ENCODE assay signal across 17 cellular contexts in the genomic region with DNA sequence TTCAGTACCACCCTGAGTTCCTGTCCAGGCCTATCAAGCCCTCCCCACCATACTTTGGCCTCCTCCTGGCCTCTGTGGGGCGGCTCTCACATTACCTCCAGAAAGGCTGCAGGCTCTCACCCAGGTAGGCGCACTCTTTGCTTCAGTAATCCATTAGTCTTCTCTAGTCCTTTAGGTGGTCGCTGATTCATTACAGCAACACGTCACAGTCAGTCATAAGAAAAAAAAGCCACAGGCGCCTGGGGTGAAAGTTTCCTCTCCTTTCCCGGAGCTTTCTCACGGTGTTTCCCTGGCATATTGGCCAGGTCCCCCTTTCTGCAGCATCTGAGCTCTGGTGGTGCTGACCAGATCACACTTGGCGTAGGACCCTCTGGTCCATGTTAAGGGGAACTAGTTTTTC. TPM values are rescaled to one million over a fixed set of nuclear protein-coding genes. Genes with fewer than 3 reads are reported as not detected.
DNase-seq lines count a peak whose midpoint lies in the region; FAIRE-seq and TF ChIP-seq lines count a peak whose summit lies in the region.
"Had no signal": no experiment of that assay in that cellular context is flagged by ENCODE, and none has a peak within 500 bp of the region (broad histone marks: within the 10 kb centered on the region; RNA-seq: fewer than 3 reads in every experiment).

No MANE protein-coding gene starts in this region.

- peaks cover 17% of the 10 kb centered on the region for H3K36me3 Mint-ChIP-seq in progenitor cell of endocrine pancreas (ENCODE audit: insufficient read depth)

- no peak overlapping the region for H3K4me3 Mint-ChIP-seq in progenitor cell of endocrine pancreas (ENCODE audit: low read depth)
- H3K4me3 Mint-ChIP-seq: CD14-positive monocyte had no signal

- H3K4me1 Mint-ChIP-seq in progenitor cell of endocrine pancreas (ENCODE audit: low read depth), result no peaks in the 10 kb centered on the region

- H3K9me3 Mint-ChIP-seq in progenitor cell of endocrine pancreas (ENCODE audit: low read depth), result no peaks in the 10 kb centered on the region
- H3K9me3 Mint-ChIP-seq: CD14-positive monocyte had no signal

- no peak overlapping the region for H3K27ac Mint-ChIP-seq in progenitor cell of endocrine pancreas
- H3K27ac Mint-ChIP-seq: CD14-positive monocyte had no signal

- H3K4me1 ChIP-seq in testis, result no peaks in the 10 kb centered on the region
- H3K4me1 ChIP-seq: Caco-2 had no signal

- intact Hi-C loops in testis (cut with DNase I; ENCODE audit: low total_unique reads), result no loop called here

- H3K9me3 ChIP-seq in testis, result no peaks in the 10 kb centered on the region
- H3K9me3 ChIP-seq: Caco-2 had no signal

- H3K4me3 ChIP-seq in kidney epithelial cell (ENCODE audit: low read depth, low read length) (no peak overlapping the region), testis (no peak overlapping the region)

- TF ChIP-seq CTCF in kidney epithelial cell (IDR thresholded peaks at IDR 0.05; ENCODE audit: insufficient read depth, low read length, poor library complexity, severe bottlenecking), result no peak
- TF ChIP-seq CTCF in testis (IDR thresholded peaks at IDR 0.05), result no peak
- no peak for TF ChIP-seq CTCF in progenitor cell of endocrine pancreas (IDR thresholded peaks at IDR 0.05; ENCODE audit: unreplicated experiment)

- H3K27me3 Mint-ChIP-seq in progenitor cell of endocrine pancreas, result no peaks in the 10 kb centered on the region

- H3K27me3 ChIP-seq in kidney epithelial cell (ENCODE audit: control insufficient read depth, insufficient read depth, low read length), result no peaks in the 10 kb centered on the region
- H3K27me3 ChIP-seq in testis, result no peaks in the 10 kb centered on the region

- H3K36me3 ChIP-seq in kidney epithelial cell (ENCODE audit: control insufficient read depth, insufficient read depth, low read length), result peaks cover 6% of the 10 kb centered on the region
- no peaks in the 10 kb centered on the region for H3K36me3 ChIP-seq in testis (ENCODE audit: low read depth, missing control alignments)

- DNase-seq in Daoy (ENCODE audit: low read depth), result peak; percentile 31
- peak; percentile 54 for DNase-seq in RCC 7860 (ENCODE audit: low spot score)
- DNase-seq in astrocyte of the hippocampus (ENCODE audit: low read depth, low spot score), result peak; percentile 47
- DNase-seq in kidney epithelial cell (ENCODE audit: low read depth), result peak; percentile 29
- DNase-seq in testis, result no peak
- DNase-seq in activated CD4-positive, CD25-positive, alpha-beta regulatory T cell treated with anti-CD3 and anti-CD28 coated beads, Interleukin-2, amount 50 U/mL, for 72 hours, result no peak
- DNase-seq in NCI-H1436 (lab: John Stamatoyannopoulos, UW), result no peak
- DNase-seq in progenitor cell of endocrine pancreas (ENCODE audit: low spot score, unreplicated experiment), result no peak
- DNase-seq: Caco-2, HCEC 1CT, NCI-H2029, NCI-H2171, NCI-H748 treated with DMSO at 0.1 percent for 48 hours, OCI-M1, RPMI8226 had no signal

- WGBS in testis, 2 donors, result 97 to 98% methylated on average over 8 of the region's 8 CpGs

- FAIRE-seq in RCC 7860 (lab: Jason Lieb, UNC), result no peak

- TF ChIP-seq POLR2A in testis (IDR thresholded peaks at IDR 0.05), result no peak

- H3K27ac ChIP-seq in testis, result no peak overlapping the region
- H3K27ac ChIP-seq: HL-60 had no signal

RNA-seq across cellular contexts. Expression of a gene that starts 12.1 kb away (rescaled TPM):
- total RNA-seq in Daoy (2014; rRNA removed; shearing (Covaris generic)), result not detected in 2 replicates
- total RNA-seq in kidney epithelial cell, result 0.41 TPM in 1 of 2 replicates, not detected in the other
- total RNA-seq in testis, result 10 to 100 TPM; 23.4 to 96.8 TPM
- 85.4 TPM for polyA plus RNA-seq in testis (ENCODE audit: insufficient read depth, low read depth, low replicate concordance)
- 0.95 and 1.0 TPM in 2 replicates for total RNA-seq in progenitor cell of endocrine pancreas

RNA-seq across cellular contexts. Expression of a gene that starts 30.0 kb away (rescaled TPM):
- 60.7 and 71.6 TPM in 2 replicates for total RNA-seq in Daoy (2014; rRNA removed; shearing (Covaris generic))
- total RNA-seq in kidney epithelial cell, result 51.6 and 59.8 TPM in 2 replicates
- total RNA-seq in testis, result 10 to 100 TPM; 55.9 to 66.1 TPM
- 41.2 TPM for polyA plus RNA-seq in testis (ENCODE audit: insufficient read depth, low read depth, low replicate concordance)
- 37.6 and 38.5 TPM in 2 replicates for total RNA-seq in progenitor cell of endocrine pancreas

Comparison
In these comparisons a context has a peak if more than half of its experiments do, and no peak if none do; other contexts are left out.
1. DNase-seq: peak in Daoy (single experiment), RCC 7860 (single experiment), astrocyte of the hippocampus (single experiment) and kidney epithelial cell (single experiment); none in testis (single experiment), activated CD4-positive, CD25-positive, alpha-beta regulatory T cell treated with anti-CD3 and anti-CD28 coated beads, Interleukin-2, amount 50 U/mL, for 72 hours (single experiment), NCI-H1436 (single experiment) and progenitor cell of endocrine pancreas (single experiment).
2. RNA of a gene that starts 12.1 kb away (total RNA-seq): 23.4 to 96.8 TPM in testis; 0.95 to 1.0 TPM in progenitor cell of endocrine pancreas, 0.41 TPM in kidney epithelial cell and not detected in Daoy; every median in the first group is over 10 times any median in the second.